2 cellular contexts compared by ENCODE assay signal in the genomic region with DNA sequence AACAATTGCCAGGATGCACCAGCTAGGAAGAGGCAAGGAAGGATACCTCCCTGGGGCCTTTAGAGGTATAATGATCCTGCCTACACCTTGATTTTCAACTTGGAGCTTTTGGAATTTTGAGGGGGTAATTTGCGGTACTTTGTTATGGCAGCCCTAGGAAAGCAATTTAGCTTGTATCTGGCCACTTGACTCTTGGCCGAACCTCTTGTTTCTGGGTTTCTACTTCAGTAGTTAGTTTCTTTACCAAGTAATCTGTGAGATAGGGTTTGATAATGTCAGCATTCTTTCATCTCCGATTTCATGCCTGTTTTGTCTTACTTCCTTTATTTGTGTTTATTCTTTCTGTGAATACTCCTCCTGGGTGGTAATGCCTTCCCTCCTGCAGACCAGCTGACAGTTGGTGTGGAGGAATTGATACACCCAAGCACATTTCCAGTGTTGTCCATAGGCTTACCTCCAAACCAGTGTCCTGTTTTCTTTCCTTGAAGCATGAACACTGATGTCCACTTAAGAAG.
TF ChIP-seq lines count a peak whose summit lies in the region.

No MANE protein-coding gene starts in this region.

TF ChIP-seq in HepG2, 621 proteins besides CTCF, POLR2A, EP300 and RAD21 (continued from another document):
- TF ChIP-seq, protein P1, sequence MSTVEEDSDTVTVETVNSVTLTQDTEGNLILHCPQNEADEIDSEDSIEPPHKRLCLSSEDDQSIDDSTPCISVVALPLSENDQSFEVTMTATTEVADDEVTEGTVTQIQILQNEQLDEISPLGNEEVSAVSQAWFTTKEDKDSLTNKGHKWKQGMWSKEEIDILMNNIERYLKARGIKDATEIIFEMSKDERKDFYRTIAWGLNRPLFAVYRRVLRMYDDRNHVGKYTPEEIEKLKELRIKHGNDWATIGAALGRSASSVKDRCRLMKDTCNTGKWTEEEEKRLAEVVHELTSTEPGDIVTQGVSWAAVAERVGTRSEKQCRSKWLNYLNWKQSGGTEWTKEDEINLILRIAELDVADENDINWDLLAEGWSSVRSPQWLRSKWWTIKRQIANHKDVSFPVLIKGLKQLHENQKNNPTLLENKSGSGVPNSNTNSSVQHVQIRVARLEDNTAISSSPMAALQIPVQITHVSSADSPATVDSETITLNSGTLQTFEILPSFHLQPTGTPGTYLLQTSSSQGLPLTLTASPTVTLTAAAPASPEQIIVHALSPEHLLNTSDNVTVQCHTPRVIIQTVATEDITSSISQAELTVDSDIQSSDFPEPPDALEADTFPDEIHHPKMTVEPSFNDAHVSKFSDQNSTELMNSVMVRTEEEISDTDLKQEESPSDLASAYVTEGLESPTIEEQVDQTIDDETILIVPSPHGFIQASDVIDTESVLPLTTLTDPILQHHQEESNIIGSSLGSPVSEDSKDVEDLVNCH (CRISPR knock-in tag; IDR thresholded peaks at IDR 0.05): no peak
- TF ChIP-seq, protein P2, sequence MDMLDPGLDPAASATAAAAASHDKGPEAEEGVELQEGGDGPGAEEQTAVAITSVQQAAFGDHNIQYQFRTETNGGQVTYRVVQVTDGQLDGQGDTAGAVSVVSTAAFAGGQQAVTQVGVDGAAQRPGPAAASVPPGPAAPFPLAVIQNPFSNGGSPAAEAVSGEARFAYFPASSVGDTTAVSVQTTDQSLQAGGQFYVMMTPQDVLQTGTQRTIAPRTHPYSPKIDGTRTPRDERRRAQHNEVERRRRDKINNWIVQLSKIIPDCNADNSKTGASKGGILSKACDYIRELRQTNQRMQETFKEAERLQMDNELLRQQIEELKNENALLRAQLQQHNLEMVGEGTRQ (IDR thresholded peaks at IDR 0.05; ENCODE audit: low read depth, low read length): no peak
- TF ChIP-seq, protein P2 (CRISPR knock-in tag; IDR thresholded peaks at IDR 0.05; ENCODE audit: borderline replicate concordance): no peak
- no peak for TF ChIP-seq HMGA1 (CRISPR knock-in tag; conservative IDR thresholded peaks at IDR 0.05)
- no peak for TF ChIP-seq SOX6 (IDR thresholded peaks at IDR 0.05)
- TF ChIP-seq SOX6 (CRISPR knock-in tag; IDR thresholded peaks at IDR 0.05): no peak
- no peak for TF ChIP-seq ZNF749 (CRISPR knock-in tag; IDR thresholded peaks at IDR 0.05; ENCODE audit: borderline replicate concordance)
- TF ChIP-seq EZH2 (conservative IDR thresholded peaks at IDR 0.05; ENCODE audit: low read depth, low read length): no peak
- TF ChIP-seq ZNF136 (CRISPR knock-in tag; IDR thresholded peaks at IDR 0.05; ENCODE audit: low read depth): no peak
- TF ChIP-seq, protein P3, sequence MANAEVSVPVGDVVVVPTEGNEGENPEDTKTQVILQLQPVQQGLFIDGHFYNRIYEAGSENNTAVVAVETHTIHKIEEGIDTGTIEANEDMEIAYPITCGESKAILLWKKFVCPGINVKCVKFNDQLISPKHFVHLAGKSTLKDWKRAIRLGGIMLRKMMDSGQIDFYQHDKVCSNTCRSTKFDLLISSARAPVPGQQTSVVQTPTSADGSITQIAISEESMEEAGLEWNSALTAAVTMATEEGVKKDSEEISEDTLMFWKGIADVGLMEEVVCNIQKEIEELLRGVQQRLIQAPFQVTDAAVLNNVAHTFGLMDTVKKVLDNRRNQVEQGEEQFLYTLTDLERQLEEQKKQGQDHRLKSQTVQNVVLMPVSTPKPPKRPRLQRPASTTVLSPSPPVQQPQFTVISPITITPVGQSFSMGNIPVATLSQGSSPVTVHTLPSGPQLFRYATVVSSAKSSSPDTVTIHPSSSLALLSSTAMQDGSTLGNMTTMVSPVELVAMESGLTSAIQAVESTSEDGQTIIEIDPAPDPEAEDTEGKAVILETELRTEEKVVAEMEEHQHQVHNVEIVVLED (CRISPR knock-in tag; IDR thresholded peaks at IDR 0.05; ENCODE audit: borderline replicate concordance): no peak
- TF ChIP-seq NR3C1 (CRISPR knock-in tag; IDR thresholded peaks at IDR 0.05): no peak
- TF ChIP-seq, protein P4, sequence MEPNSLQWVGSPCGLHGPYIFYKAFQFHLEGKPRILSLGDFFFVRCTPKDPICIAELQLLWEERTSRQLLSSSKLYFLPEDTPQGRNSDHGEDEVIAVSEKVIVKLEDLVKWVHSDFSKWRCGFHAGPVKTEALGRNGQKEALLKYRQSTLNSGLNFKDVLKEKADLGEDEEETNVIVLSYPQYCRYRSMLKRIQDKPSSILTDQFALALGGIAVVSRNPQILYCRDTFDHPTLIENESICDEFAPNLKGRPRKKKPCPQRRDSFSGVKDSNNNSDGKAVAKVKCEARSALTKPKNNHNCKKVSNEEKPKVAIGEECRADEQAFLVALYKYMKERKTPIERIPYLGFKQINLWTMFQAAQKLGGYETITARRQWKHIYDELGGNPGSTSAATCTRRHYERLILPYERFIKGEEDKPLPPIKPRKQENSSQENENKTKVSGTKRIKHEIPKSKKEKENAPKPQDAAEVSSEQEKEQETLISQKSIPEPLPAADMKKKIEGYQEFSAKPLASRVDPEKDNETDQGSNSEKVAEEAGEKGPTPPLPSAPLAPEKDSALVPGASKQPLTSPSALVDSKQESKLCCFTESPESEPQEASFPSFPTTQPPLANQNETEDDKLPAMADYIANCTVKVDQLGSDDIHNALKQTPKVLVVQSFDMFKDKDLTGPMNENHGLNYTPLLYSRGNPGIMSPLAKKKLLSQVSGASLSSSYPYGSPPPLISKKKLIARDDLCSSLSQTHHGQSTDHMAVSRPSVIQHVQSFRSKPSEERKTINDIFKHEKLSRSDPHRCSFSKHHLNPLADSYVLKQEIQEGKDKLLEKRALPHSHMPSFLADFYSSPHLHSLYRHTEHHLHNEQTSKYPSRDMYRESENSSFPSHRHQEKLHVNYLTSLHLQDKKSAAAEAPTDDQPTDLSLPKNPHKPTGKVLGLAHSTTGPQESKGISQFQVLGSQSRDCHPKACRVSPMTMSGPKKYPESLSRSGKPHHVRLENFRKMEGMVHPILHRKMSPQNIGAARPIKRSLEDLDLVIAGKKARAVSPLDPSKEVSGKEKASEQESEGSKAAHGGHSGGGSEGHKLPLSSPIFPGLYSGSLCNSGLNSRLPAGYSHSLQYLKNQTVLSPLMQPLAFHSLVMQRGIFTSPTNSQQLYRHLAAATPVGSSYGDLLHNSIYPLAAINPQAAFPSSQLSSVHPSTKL (CRISPR knock-in tag; IDR thresholded peaks at IDR 0.05): no peak
- no peak for TF ChIP-seq ZNF775 (CRISPR knock-in tag; IDR thresholded peaks at IDR 0.05; ENCODE audit: borderline replicate concordance)
- no peak for TF ChIP-seq TRIM24 (CRISPR knock-in tag; IDR thresholded peaks at IDR 0.05)

TF ChIP-seq in WTC11, 78 proteins besides CTCF, POLR2A, EP300 and RAD21 (continued from another document):
- TF ChIP-seq, protein P5, sequence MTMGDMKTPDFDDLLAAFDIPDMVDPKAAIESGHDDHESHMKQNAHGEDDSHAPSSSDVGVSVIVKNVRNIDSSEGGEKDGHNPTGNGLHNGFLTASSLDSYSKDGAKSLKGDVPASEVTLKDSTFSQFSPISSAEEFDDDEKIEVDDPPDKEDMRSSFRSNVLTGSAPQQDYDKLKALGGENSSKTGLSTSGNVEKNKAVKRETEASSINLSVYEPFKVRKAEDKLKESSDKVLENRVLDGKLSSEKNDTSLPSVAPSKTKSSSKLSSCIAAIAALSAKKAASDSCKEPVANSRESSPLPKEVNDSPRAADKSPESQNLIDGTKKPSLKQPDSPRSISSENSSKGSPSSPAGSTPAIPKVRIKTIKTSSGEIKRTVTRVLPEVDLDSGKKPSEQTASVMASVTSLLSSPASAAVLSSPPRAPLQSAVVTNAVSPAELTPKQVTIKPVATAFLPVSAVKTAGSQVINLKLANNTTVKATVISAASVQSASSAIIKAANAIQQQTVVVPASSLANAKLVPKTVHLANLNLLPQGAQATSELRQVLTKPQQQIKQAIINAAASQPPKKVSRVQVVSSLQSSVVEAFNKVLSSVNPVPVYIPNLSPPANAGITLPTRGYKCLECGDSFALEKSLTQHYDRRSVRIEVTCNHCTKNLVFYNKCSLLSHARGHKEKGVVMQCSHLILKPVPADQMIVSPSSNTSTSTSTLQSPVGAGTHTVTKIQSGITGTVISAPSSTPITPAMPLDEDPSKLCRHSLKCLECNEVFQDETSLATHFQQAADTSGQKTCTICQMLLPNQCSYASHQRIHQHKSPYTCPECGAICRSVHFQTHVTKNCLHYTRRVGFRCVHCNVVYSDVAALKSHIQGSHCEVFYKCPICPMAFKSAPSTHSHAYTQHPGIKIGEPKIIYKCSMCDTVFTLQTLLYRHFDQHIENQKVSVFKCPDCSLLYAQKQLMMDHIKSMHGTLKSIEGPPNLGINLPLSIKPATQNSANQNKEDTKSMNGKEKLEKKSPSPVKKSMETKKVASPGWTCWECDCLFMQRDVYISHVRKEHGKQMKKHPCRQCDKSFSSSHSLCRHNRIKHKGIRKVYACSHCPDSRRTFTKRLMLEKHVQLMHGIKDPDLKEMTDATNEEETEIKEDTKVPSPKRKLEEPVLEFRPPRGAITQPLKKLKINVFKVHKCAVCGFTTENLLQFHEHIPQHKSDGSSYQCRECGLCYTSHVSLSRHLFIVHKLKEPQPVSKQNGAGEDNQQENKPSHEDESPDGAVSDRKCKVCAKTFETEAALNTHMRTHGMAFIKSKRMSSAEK (CRISPR knock-in tag; IDR thresholded peaks at IDR 0.05; ENCODE audit: borderline replicate concordance): no peak
- TF ChIP-seq E2F4 (CRISPR knock-in tag; IDR thresholded peaks at IDR 0.05; ENCODE audit: borderline replicate concordance, low read depth): no peak
- TF ChIP-seq, protein P2 (CRISPR knock-in tag; IDR thresholded peaks at IDR 0.05): no peak
- no peak for TF ChIP-seq E2F1 (CRISPR knock-in tag; IDR thresholded peaks at IDR 0.05)
- no peak for TF ChIP-seq ZBTB43 (CRISPR knock-in tag; IDR thresholded peaks at IDR 0.05)
TF ChIP-seq in WTC11: peak in this region for 0.
